Comparison of ENCODE assay signal across 12 cellular contexts in the genomic region with DNA sequence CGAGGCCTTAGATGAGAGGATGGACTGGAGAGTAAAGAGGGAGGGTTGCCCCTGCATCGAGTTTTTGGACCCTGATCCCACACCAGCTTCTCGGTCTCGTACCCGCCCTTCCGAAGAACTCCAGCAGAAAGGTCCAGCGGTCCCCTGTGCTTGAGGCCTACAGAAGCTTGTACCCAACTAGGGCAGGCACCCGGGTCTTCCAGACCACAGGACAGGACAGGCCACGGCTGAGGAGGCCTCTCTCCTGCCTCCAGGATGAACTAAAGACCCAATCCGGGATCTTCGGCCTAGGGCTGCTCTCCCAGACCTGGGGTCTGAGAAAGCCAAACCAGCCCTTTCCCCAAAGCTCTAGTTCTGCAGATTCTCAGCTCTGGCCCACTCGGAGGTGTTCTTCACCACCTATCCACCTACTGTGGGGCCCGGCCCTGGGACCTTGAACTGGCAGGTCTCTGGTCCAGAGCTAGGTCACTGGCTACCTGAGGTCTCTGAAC. TPM values are rescaled to one million over a fixed set of nuclear protein-coding genes. Genes with fewer than 3 reads are reported as not detected.
DNase-seq lines count a peak whose midpoint lies in the region; ATAC-seq and TF ChIP-seq lines count a peak whose summit lies in the region.
"Had no signal": no experiment of that assay in that cellular context is flagged by ENCODE, and none has a peak within 500 bp of the region (broad histone marks: within the 10 kb centered on the region; RNA-seq: fewer than 3 reads in every experiment).

No MANE protein-coding gene starts in this region.

- peak overlapping the region; percentile 56 for H3K4me3 Mint-ChIP-seq in CD8-positive, alpha-beta T cell
- H3K4me3 Mint-ChIP-seq in effector memory CD8-positive, alpha-beta T cell, result peak overlapping the region in 1 of 2 donors; percentile 58

- peak overlapping the region; percentile 48 for H3K4me2 ChIP-seq in fibroblast of lung (ENCODE audit: extremely low read depth, insufficient read depth, low read length)

- CTCF ChIA-PET in CD8-positive, alpha-beta T cell (lab: Charles Lee), result interaction anchor here (1.4 kb wide), 1 partner anchor 21 kb away, joined by 4 read pairs; no protein-coding TSS in a partner anchor

- H3K36me3 ChIP-seq in CD8-positive, alpha-beta T cell (ENCODE audit: insufficient read depth, low read length), result no peaks in the 10 kb centered on the region
- H3K36me3 ChIP-seq in HUES64 (ENCODE audit: insufficient read depth, low read length) (no peaks in the 10 kb centered on the region), fibroblast of lung (ENCODE audit: control insufficient read depth, insufficient read depth, low read length) (no peaks in the 10 kb centered on the region), neuron (ENCODE audit: insufficient read depth, low read length) (peaks cover 2% of the 10 kb centered on the region)
- H3K36me3 ChIP-seq: left ventricle myocardium inferior had no signal

- WGBS in HUES64, result 42% methylated on average over 13 of the region's 13 CpGs

- POLR2A ChIA-PET in CD8-positive, alpha-beta T cell (lab: Charles Lee), result no interaction called here

- H3K4me1 ChIP-seq in CD8-positive, alpha-beta T cell (ENCODE audit: insufficient read depth, low read length), result peaks cover 53% of the 10 kb centered on the region
- H3K4me1 ChIP-seq in HUES64 (ENCODE audit: insufficient read depth, low read length), result peaks cover 16% of the 10 kb centered on the region
- H3K4me1 ChIP-seq in fibroblast of lung (ENCODE audit: control insufficient read depth, extremely low read depth, insufficient read depth, low read length), result no peaks in the 10 kb centered on the region
- H3K4me1 ChIP-seq in neuron (ENCODE audit: insufficient read depth, low read length), result peaks cover 8% of the 10 kb centered on the region

- peaks cover 4% of the 10 kb centered on the region for H3K9me3 Mint-ChIP-seq in CD8-positive, alpha-beta T cell
- peaks cover 2 to 9% of the 10 kb centered on the region in 2 donors for H3K9me3 Mint-ChIP-seq in effector memory CD8-positive, alpha-beta T cell

- intact Hi-C loops in CD8-positive, alpha-beta T cell (cut with DNase I, micrococcal nuclease), result loop anchor here in 1 of 2 experiments (5.0 kb wide), 1 partner anchor 61 kb away; a partner anchor contains a TSS

- H3K27ac Mint-ChIP-seq in CD8-positive, alpha-beta T cell, result no peak overlapping the region
- no peak overlapping the region for H3K27ac Mint-ChIP-seq in effector memory CD8-positive, alpha-beta T cell

- ATAC-seq in CD8-positive, alpha-beta T cell, result no peak
- no peak for ATAC-seq in effector memory CD8-positive, alpha-beta T cell (replicated peaks)
- no peak for ATAC-seq in GM18870 (IDR thresholded peaks at IDR 0.05; ENCODE audit: unreplicated experiment)
- no peak for ATAC-seq in GM21381 (IDR thresholded peaks at IDR 0.05; ENCODE audit: unreplicated experiment)
- ATAC-seq: Right ventricle myocardium inferior had no signal

- H3K4me1 Mint-ChIP-seq in CD8-positive, alpha-beta T cell (ENCODE audit: low read depth), result peaks cover 52% of the 10 kb centered on the region
- H3K4me1 Mint-ChIP-seq in effector memory CD8-positive, alpha-beta T cell (ENCODE audit: low read depth in 2 of 2), result peaks cover 26 to 29% of the 10 kb centered on the region in 2 donors

- DNase-seq in CD8-positive, alpha-beta T cell, result no peak
- no peak for DNase-seq in fibroblast of lung (ENCODE audit: low read depth in 2 of 2)
- no peak for DNase-seq in effector memory CD8-positive, alpha-beta T cell
- DNase-seq in NCI-H345 (lab: John Stamatoyannopoulos, UW), result no peak
- DNase-seq: left ventricle myocardium inferior; NCI-H446; stimulated activated CD4-positive, alpha-beta T cell treated with anti-CD3 and anti-CD28 coated beads, Interleukin-12 subunit alpha, Interleukin-12 subunit beta, amount 100 ng/mL, for 4 hours had no signal

- TF ChIP-seq CTCF in CD8-positive, alpha-beta T cell (IDR thresholded peaks at IDR 0.05), result no peak
- no peak for TF ChIP-seq CTCF in fibroblast of lung (conservative IDR thresholded peaks at IDR 0.05 in 1 of 2, IDR thresholded peaks at IDR 0.05 in 1 of 2; ENCODE audit: low read depth in 1 of 2, low read length in 2 of 2)

- H3K27me3 ChIP-seq in CD8-positive, alpha-beta T cell (ENCODE audit: insufficient read depth, low read length), result peaks cover 82% of the 10 kb centered on the region
- H3K27me3 ChIP-seq in HUES64 (ENCODE audit: insufficient read depth, low read length) (peaks cover 97% of the 10 kb centered on the region), fibroblast of lung (ENCODE audit: control insufficient read depth, insufficient read depth, low read length) (peaks cover 75% of the 10 kb centered on the region), neuron (ENCODE audit: insufficient read depth, low read length) (peaks cover 38% of the 10 kb centered on the region)

- no peak overlapping the region for H3K4me3 ChIP-seq in CD8-positive, alpha-beta T cell (ENCODE audit: low read depth, low read length)
- H3K4me3 ChIP-seq in HUES64 (ENCODE audit: low read length) (peak overlapping the region; percentile 62), fibroblast of lung (replicated peaks in 1 of 4; ENCODE audit: control extremely low read depth in 1 of 4, insufficient read depth in 1 of 4, low read depth in 3 of 4, low read length in 4 of 4) (peak overlapping the region; percentile 26 to 73 (median 32)), neuron (ENCODE audit: low read length) (peak overlapping the region; percentile 53)

- no peak overlapping the region for H3K9ac ChIP-seq in HUES64 (ENCODE audit: low read depth, low read length)
- H3K9ac ChIP-seq in fibroblast of lung (ENCODE audit: insufficient read depth, low read length), result no peak overlapping the region

- H3K9me3 ChIP-seq in CD8-positive, alpha-beta T cell (ENCODE audit: low read length), result no peaks in the 10 kb centered on the region
- H3K9me3 ChIP-seq in HUES64 (ENCODE audit: insufficient read depth, low read depth, low read length) (no peaks in the 10 kb centered on the region), fibroblast of lung (ENCODE audit: control insufficient read depth, insufficient read depth, low read depth, low read length) (no peaks in the 10 kb centered on the region), neuron (ENCODE audit: low read length) (peaks cover 11% of the 10 kb centered on the region)
- H3K9me3 ChIP-seq: left ventricle myocardium inferior had no signal

- no peaks in the 10 kb centered on the region for H3K79me2 ChIP-seq in fibroblast of lung (ENCODE audit: control insufficient read depth, insufficient read depth, low read length)

- H2AFZ ChIP-seq in fibroblast of lung (ENCODE audit: low read length), result no peak overlapping the region
- H2AFZ ChIP-seq in neuron (ENCODE audit: low read depth, low read length), result peak overlapping the region; percentile 82

- no peaks in the 10 kb centered on the region for H4K20me1 ChIP-seq in fibroblast of lung (ENCODE audit: control insufficient read depth, extremely low read depth, insufficient read depth, low read length)

- H3K36me3 Mint-ChIP-seq in CD8-positive, alpha-beta T cell, result no peaks in the 10 kb centered on the region
- peaks cover 23% of the 10 kb centered on the region for H3K36me3 Mint-ChIP-seq in effector memory CD8-positive, alpha-beta T cell (ENCODE audit: insufficient read depth)

- no peak overlapping the region for H3K27ac ChIP-seq in CD8-positive, alpha-beta T cell (ENCODE audit: low read depth, low read length)
- no peak overlapping the region for H3K27ac ChIP-seq in HUES64 (ENCODE audit: low read depth, low read length)
- H3K27ac ChIP-seq in fibroblast of lung (ENCODE audit: insufficient read depth, low read length), result no peak overlapping the region
- H3K27ac ChIP-seq: left ventricle myocardium inferior had no signal

- H3K27me3 Mint-ChIP-seq in CD8-positive, alpha-beta T cell (ENCODE audit: low read depth), result peaks cover 68% of the 10 kb centered on the region
- H3K27me3 Mint-ChIP-seq in effector memory CD8-positive, alpha-beta T cell, result peaks cover 75 to 88% of the 10 kb centered on the region in 2 donors

RNA-seq across cellular contexts. Expression of a gene that starts 1.2 kb away (rescaled TPM):
- total RNA-seq in CD8-positive, alpha-beta T cell, result not detected
- polyA plus RNA-seq in HUES64 (2013, experiment 1 of 2), result 1.6 TPM
- 1.9 TPM for polyA plus RNA-seq in HUES64 (2013, experiment 2 of 2)
- total RNA-seq in fibroblast of lung, result 0.26 and 1.3 TPM in 2 replicates
- polyA plus RNA-seq in fibroblast of lung, result 0.24 and 0.59 TPM in 2 replicates
- polyA plus RNA-seq in fibroblast of lung (2012), result 0.34 and 0.98 TPM in 2 replicates
- 0.22 TPM in 1 of 2 replicates, not detected in the other for polyA minus RNA-seq in fibroblast of lung (ENCODE audit: low replicate concordance)
- total RNA-seq: left ventricle myocardium inferior, Right ventricle myocardium inferior had no signal

RNA-seq across cellular contexts. Expression of a gene that starts 59.0 kb away (rescaled TPM):
- 1 to 10 TPM; 4.2 to 4.6 TPM for total RNA-seq in CD8-positive, alpha-beta T cell
- 21.0 TPM for polyA plus RNA-seq in HUES64 (2013, experiment 1 of 2)
- polyA plus RNA-seq in HUES64 (2013, experiment 2 of 2), result 24.9 TPM
- 17.7 and 27.0 TPM in 2 replicates for total RNA-seq in fibroblast of lung
- 14.6 and 18.1 TPM in 2 replicates for polyA plus RNA-seq in fibroblast of lung
- 9.3 and 11.5 TPM in 2 replicates for polyA plus RNA-seq in fibroblast of lung (2012)
- 0.75 and 3.1 TPM in 2 replicates for polyA minus RNA-seq in fibroblast of lung (ENCODE audit: low replicate concordance)
